Comparison of ENCODE assay signal across 8 cellular contexts in the genomic region with DNA sequence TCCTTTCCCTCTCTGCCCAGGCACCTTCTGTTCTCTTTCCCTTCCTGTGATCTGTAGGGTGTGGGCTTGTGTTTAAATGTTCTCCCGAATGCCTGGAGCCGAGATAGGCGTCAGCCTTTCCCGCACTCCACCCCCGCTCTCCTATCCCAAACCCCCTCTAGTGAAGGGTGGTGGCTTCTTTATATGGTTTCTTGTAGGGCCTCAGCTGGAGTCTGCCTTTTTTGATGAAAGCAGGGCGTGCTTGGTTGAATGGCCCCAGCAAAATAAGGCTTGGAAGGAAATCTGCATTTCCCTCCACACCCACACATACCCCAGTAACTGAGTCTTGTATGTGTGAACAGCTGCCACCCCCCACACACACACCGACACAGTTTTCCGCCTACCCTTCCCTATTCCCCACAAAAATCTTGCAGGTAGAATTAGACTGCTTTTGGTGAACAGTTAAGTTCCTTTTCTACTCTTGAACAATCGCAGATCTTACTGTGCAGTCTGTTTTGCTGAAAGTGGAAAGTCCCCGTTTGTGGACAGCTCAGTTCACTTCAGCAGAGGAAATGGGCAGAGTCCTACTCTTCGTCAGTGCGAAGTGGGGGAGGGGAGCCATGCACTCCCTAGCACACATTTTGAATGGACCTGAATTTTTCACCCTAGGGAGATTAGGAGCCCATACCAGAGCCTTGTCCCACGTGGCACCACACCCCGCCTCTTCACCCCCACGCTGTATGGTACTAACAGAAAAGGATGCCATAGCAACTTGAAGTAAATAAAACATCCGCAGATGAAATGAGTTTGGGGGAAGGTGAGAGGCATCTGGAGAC. TPM values are rescaled to one million over a fixed set of nuclear protein-coding genes. Genes with fewer than 3 reads are reported as not detected.
DNase-seq lines count a peak whose midpoint lies in the region; ATAC-seq and TF ChIP-seq lines count a peak whose summit lies in the region.

No MANE protein-coding gene starts in this region.

- in situ Hi-C loops in KBM-7 (cut with MboI; ENCODE audit: low pct_unique_long_range_greater_than_20kb, low sequenced_read_pairs): no loop called here

- no peaks in the 10 kb centered on the region for H3K27me3 ChIP-seq in adrenal gland

- TF ChIP-seq CTCF in adrenal gland (IDR thresholded peaks at IDR 0.05): no peak

- intact Hi-C loops in adrenal gland (cut with DNase I): no loop called here
- intact Hi-C loops in sciatic nerve (cut with DNase I): no loop called here

- WGBS in adrenal gland, 4 donors: 1 to 3% (median 2%) methylated on average over 15 to 16 of the region's 16 CpGs

- H3K4me3 ChIP-seq in adrenal gland: peak overlapping the region in 3 of 4 donors; percentile 24 to 60 (median 25)

- peak overlapping the region; percentile 86 to 90 (median 88) for H3K27ac ChIP-seq in adrenal gland

- no peaks in the 10 kb centered on the region for H3K9me3 ChIP-seq in adrenal gland (replicated peaks in 1 of 3)

- TF ChIP-seq POLR2A in adrenal gland (IDR thresholded peaks at IDR 0.05): peak in 1 of 2 donors; percentile 52

- ATAC-seq in sciatic nerve: peak; percentile 60

- peak; percentile 48 for DNase-seq in NCI-H1436 (lab: John Stamatoyannopoulos, UW)
- no peak for DNase-seq in NCI-H1436 treated with DMSO at 0.1 percent for 48 hours (lab: John Stamatoyannopoulos, UW)
- peak; percentile 78 for DNase-seq in KBM-7
- peak; percentile 82 for DNase-seq in T follicular helper cell (ENCODE audit: low read depth)
- DNase-seq in adrenal gland: peak; percentile 62 to 85 (median 76)
- DNase-seq in hepatic stellate cell (ENCODE audit: low spot score): peak; percentile 61
- peak; percentile 80 for DNase-seq in sciatic nerve (ENCODE audit: low spot score)
- no peak for DNase-seq in NCI-H1694 treated with DMSO at 0.1 percent for 48 hours (lab: John Stamatoyannopoulos, UW)

- H3K36me3 ChIP-seq in adrenal gland (replicated peaks in 1 of 2): peaks cover 0 to 29% of the 10 kb centered on the region in 2 donors

- H3K4me1 ChIP-seq in adrenal gland (replicated peaks in 1 of 2): peaks cover 41 to 48% of the 10 kb centered on the region in 2 donors

RNA-seq across cellular contexts. Expression of a gene that starts 25.5 kb away (rescaled TPM):
- total RNA-seq in adrenal gland: 10 to 100 TPM; 43.4 to 73.7 (median 59.6) TPM
- 100 to 1,000 TPM in 1 of 3 donors, 10 to 100 TPM in 2; 26.4 to 159 (median 71.3) TPM for polyA plus RNA-seq in adrenal gland
- total RNA-seq in sciatic nerve: 61.7 TPM

RNA-seq across cellular contexts. Expression of a gene that starts 48.3 kb away (rescaled TPM):
- 10 to 100 TPM in 7 of 8 donors, 1 to 10 TPM in 1; 9.2 to 52.9 (median 40.4) TPM for total RNA-seq in adrenal gland
- polyA plus RNA-seq in adrenal gland: 100 to 1,000 TPM in 1 of 3 donors, 10 to 100 TPM in 1, 1 to 10 TPM in 1; 8.7 to 205 (median 99.8) TPM
- total RNA-seq in sciatic nerve: 69.7 TPM

Comparison
In these comparisons a context has a peak if more than half of its experiments do, and no peak if none do; other contexts are left out.
1. DNase-seq: peak in NCI-H1436 (single experiment), KBM-7 (single experiment), T follicular helper cell (single experiment), adrenal gland (7 of 7), hepatic stellate cell (single experiment) and sciatic nerve (single experiment); none in NCI-H1436 treated with DMSO at 0.1 percent for 48 hours (single experiment) and NCI-H1694 treated with DMSO at 0.1 percent for 48 hours (single experiment).